10 cellular contexts compared by ENCODE assay signal in the genomic region with DNA sequence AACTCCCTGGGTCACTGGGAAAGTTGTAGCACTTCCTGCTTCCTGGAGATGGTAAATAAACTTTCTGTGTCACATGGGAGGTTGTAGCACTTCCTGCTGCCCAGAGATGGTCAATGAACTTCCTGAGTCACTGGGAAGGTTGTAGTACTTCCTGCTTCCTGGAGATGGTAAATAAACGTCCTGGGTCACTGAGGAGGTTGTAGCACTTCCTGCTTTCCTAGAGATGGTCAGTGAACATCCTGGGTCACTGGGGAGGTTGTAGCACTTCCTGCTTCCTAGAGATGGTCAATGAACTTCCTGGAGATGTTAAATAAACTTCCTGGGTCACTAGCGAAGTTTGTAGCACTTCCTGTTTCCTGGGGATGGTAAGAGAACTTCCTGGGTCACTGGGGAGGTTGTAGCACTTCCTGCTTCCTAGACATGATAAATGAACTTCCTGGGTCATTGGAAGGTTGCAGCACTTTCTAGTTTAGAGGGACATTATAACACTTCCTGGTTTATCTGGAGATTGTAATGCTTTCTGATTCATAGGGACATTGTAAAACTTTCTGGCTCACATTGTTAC.
A peak's percentile ranks its signal among the peaks of the same experiment; 100 is the strongest.
DNase-seq lines count a peak whose midpoint lies in the region; ATAC-seq, FAIRE-seq and TF ChIP-seq lines count a peak whose summit lies in the region.
"Had no signal": no experiment of that assay in that cellular context is flagged by ENCODE, and none has a peak within 500 bp of the region (broad histone marks: within the 10 kb centered on the region; RNA-seq: fewer than 3 reads in every experiment).

No MANE protein-coding gene starts in this region.

- H3K4me1 ChIP-seq in OCI-LY3 (ENCODE audit: low read length): peaks cover 28% of the 10 kb centered on the region
- H3K4me1 ChIP-seq in small intestine (ENCODE audit: control insufficient read depth in 2 of 2, insufficient read depth in 1 of 2, low read depth in 1 of 2, low read length in 1 of 2): no peaks in the 10 kb centered on the region

- H3K27me3 Mint-ChIP-seq in central memory CD8-positive, alpha-beta T cell: no peaks in the 10 kb centered on the region

- DNase-seq in H4 (ENCODE audit: low spot score): peak; percentile 35
- peak in 1 of 2 donors; percentile 40 for DNase-seq in central memory CD8-positive, alpha-beta T cell (ENCODE audit: low spot score in 2 of 2)
- DNase-seq in small intestine: no peak
- no peak for DNase-seq in NCI-H2081 treated with DMSO at 0.1 percent for 48 hours (lab: John Stamatoyannopoulos, UW)
- DNase-seq: dorsolateral prefrontal cortex, midbrain, NCI-H510A treated with DMSO at 0.1 percent for 48 hours had no signal

- H3K36me3 ChIP-seq in OCI-LY3 (replicated peaks; ENCODE audit: low read depth, low read length) (peaks cover 47% of the 10 kb centered on the region), small intestine (ENCODE audit: control insufficient read depth in 2 of 2, insufficient read depth in 2 of 2, low read length in 2 of 2) (peaks cover 0 to 5% of the 10 kb centered on the region in 2 donors)

- peak overlapping the region; percentile 71 for H2AFZ ChIP-seq in OCI-LY3 (ENCODE audit: low read depth, low read length)

- FAIRE-seq in small intestine (lab: Jason Lieb, UNC): no peak

- H3K4me3 ChIP-seq in OCI-LY3 (ENCODE audit: low read length): peak overlapping the region; percentile 57
- H3K4me3 ChIP-seq in small intestine (ENCODE audit: low read depth in 1 of 2, low read length in 2 of 2): no peak overlapping the region
- H3K4me3 ChIP-seq: dorsolateral prefrontal cortex had no signal

- H3K27ac Mint-ChIP-seq in central memory CD8-positive, alpha-beta T cell (ENCODE audit: low read depth): peak overlapping the region; percentile 98

- peak overlapping the region; percentile 79 for H3K4me3 Mint-ChIP-seq in central memory CD8-positive, alpha-beta T cell

- no peaks in the 10 kb centered on the region for H3K27me3 ChIP-seq in OCI-LY3 (ENCODE audit: low read depth, low read length)
- no peaks in the 10 kb centered on the region for H3K27me3 ChIP-seq in small intestine (ENCODE audit: control insufficient read depth in 2 of 2, insufficient read depth in 2 of 2, low read length in 2 of 2)

- no peaks in the 10 kb centered on the region for H3K79me2 ChIP-seq in OCI-LY3 (ENCODE audit: low read length)

- peak; percentile 39 for ATAC-seq in central memory CD8-positive, alpha-beta T cell (replicated peaks; ENCODE audit: extremely low read depth, poor library complexity, severe bottlenecking)
- ATAC-seq in GM18520 (IDR thresholded peaks at IDR 0.05; ENCODE audit: unreplicated experiment) (no peak), HG02763 (IDR thresholded peaks at IDR 0.05; ENCODE audit: unreplicated experiment) (no peak)

- H3K9me3 ChIP-seq in OCI-LY3 (ENCODE audit: insufficient read depth, low read length) (0 out of 2 replicates have a peak, but pooled peaks cover 6% of the 10 kb centered on the region), small intestine (ENCODE audit: control insufficient read depth, low read depth) (peaks cover 2% of the 10 kb centered on the region)

- H3K4me1 Mint-ChIP-seq in central memory CD8-positive, alpha-beta T cell: peaks cover 53% of the 10 kb centered on the region

- peak overlapping the region; percentile 0; the same call in 1 of the 2 replicates for H3K9ac ChIP-seq in OCI-LY3 (ENCODE audit: low read length)

- peaks cover 42% of the 10 kb centered on the region for H3K9me3 Mint-ChIP-seq in central memory CD8-positive, alpha-beta T cell

- TF ChIP-seq CTCF in OCI-LY3 (IDR thresholded peaks at IDR 0.05; ENCODE audit: low read depth, low read length): no peak

- H3K27ac ChIP-seq in OCI-LY3 (ENCODE audit: low read length) (peak overlapping the region; percentile 85), small intestine (ENCODE audit: low read depth in 1 of 2, low read length in 1 of 2) (peak overlapping the region; percentile 73 to 80)
- H3K27ac ChIP-seq: dorsolateral prefrontal cortex had no signal

- 54 to 72% (median 58%) methylated on average over 2 of the region's 2 CpGs for WGBS in small intestine, 3 donors

- H4K20me1 ChIP-seq in OCI-LY3 (ENCODE audit: insufficient read depth, low read length): no peaks in the 10 kb centered on the region

- peak overlapping the region; percentile 51; the same call in 1 of the 2 replicates for H3K4me2 ChIP-seq in OCI-LY3 (ENCODE audit: low read length)

- H3K36me3 Mint-ChIP-seq in central memory CD8-positive, alpha-beta T cell (ENCODE audit: insufficient read depth): peaks cover 72% of the 10 kb centered on the region
